In genomic region chr6:16523550-16524379, GRCh38 we compare ENCODE assay signal across 11 cellular contexts.
DNase-seq lines count a peak whose midpoint lies in the region; ATAC-seq, FAIRE-seq and TF ChIP-seq lines count a peak whose summit lies in the region.
"Had no signal": no experiment of that assay in that cellular context is flagged by ENCODE, and none has a peak within 500 bp of the region (broad histone marks: within the 10 kb centered on the region; RNA-seq: fewer than 3 reads in every experiment).

No MANE protein-coding gene starts in this region.

- H3K79me2 ChIP-seq in mesendoderm (ENCODE audit: control insufficient read depth, insufficient read depth, low read length): no peaks in the 10 kb centered on the region

- H3K23ac ChIP-seq in mesendoderm (ENCODE audit: low read length): no peak overlapping the region

- H3K79me1 ChIP-seq in mesendoderm (ENCODE audit: low read length): no peaks in the 10 kb centered on the region

- no peak overlapping the region for H3K4ac ChIP-seq in mesendoderm (ENCODE audit: low read depth, low read length)

- no peak overlapping the region for H3K27ac ChIP-seq in mesendoderm (ENCODE audit: low read depth, low read length)
- H3K27ac ChIP-seq in kidney (ENCODE audit: low read depth in 2 of 2, low read length in 2 of 2): no peak overlapping the region

- no peak overlapping the region for H4K8ac ChIP-seq in mesendoderm (ENCODE audit: low read depth, low read length)

- H3K4me2 ChIP-seq in mesendoderm (ENCODE audit: low read length): no peak overlapping the region

- DNase-seq in AG08395 (ENCODE audit: low spot score) (peak; percentile 92), HS-5 (ENCODE audit: low read depth) (peak; percentile 50), cardiac fibroblast (ENCODE audit: low read depth in 2 of 2) (peak; percentile 85 to 97), mesendoderm (peak; percentile 40), kidney (no peak), H7 (no peak)
- no peak for DNase-seq in stimulated activated naive CD4-positive, alpha-beta T cell (lab: John Stamatoyannopoulos, UW)
- DNase-seq: CD8-positive, alpha-beta memory T cell; effector CD8-positive, alpha-beta T cell had no signal

- H3K56ac ChIP-seq in mesendoderm (ENCODE audit: low read length): no peak overlapping the region

- H3K18ac ChIP-seq in mesendoderm (ENCODE audit: low read length): no peak overlapping the region

- TF ChIP-seq CTCF in cardiac fibroblast (IDR thresholded peaks at IDR 0.05; ENCODE audit: low read depth, low read length): no peak
- TF ChIP-seq CTCF in kidney (IDR thresholded peaks at IDR 0.05; ENCODE audit: borderline replicate concordance, extremely low read depth, insufficient read depth): no peak

- no peak for FAIRE-seq in kidney (lab: Jason Lieb, UNC)
- FAIRE-seq: islet of Langerhans had no signal

- no CpG with 5 or more reads among the region's 10 CpGs for WGBS in mesendoderm (ENCODE audit: extremely low coverage, insufficient coverage, low lambda C conversion rate)

- H3K9me3 ChIP-seq in kidney (ENCODE audit: control insufficient read depth in 1 of 2, low read length in 2 of 2): no peaks in the 10 kb centered on the region

- no peak overlapping the region for H4K5ac ChIP-seq in mesendoderm (ENCODE audit: low read length)

- H3K4me1 ChIP-seq in mesendoderm (ENCODE audit: control insufficient read depth, low read depth, low read length) (no peaks in the 10 kb centered on the region), kidney (ENCODE audit: control insufficient read depth in 1 of 2, insufficient read depth in 1 of 2, low read depth in 1 of 2, low read length in 2 of 2) (no peaks in the 10 kb centered on the region)

- intact Hi-C loops in kidney (cut with DNase I): no loop called here

- H2AK5ac ChIP-seq in mesendoderm (ENCODE audit: low read length): no peak overlapping the region

- H2BK5ac ChIP-seq in mesendoderm (ENCODE audit: low read length): no peak overlapping the region

- ATAC-seq in GM21423 (IDR thresholded peaks at IDR 0.05; ENCODE audit: unreplicated experiment): no peak

- H2BK15ac ChIP-seq in mesendoderm (replicated peaks; ENCODE audit: low read depth): no peak overlapping the region

- H3K4me3 ChIP-seq in cardiac fibroblast (replicated peaks in 1 of 2; ENCODE audit: low read depth in 2 of 2, low read length in 2 of 2) (no peak overlapping the region), mesendoderm (ENCODE audit: low read length) (no peak overlapping the region), kidney (ENCODE audit: low read length in 2 of 2) (no peak overlapping the region), H7 (ENCODE audit: insufficient read depth, low read depth, low read length) (no peak overlapping the region)

- no peak overlapping the region for H2BK120ac ChIP-seq in mesendoderm (ENCODE audit: low read depth, low read length)

- H3K36me3 ChIP-seq in mesendoderm (ENCODE audit: control insufficient read depth, insufficient read depth, low read length) (no peaks in the 10 kb centered on the region), kidney (ENCODE audit: control insufficient read depth in 1 of 2, insufficient read depth in 2 of 2, low read length in 2 of 2) (peaks cover 9 to 10% of the 10 kb centered on the region in 2 donors), H7 (replicated peaks; ENCODE audit: control insufficient read depth, insufficient read depth, low read length) (no peaks in the 10 kb centered on the region)

- H3K9ac ChIP-seq in mesendoderm (ENCODE audit: low read length) (no peak overlapping the region), kidney (ENCODE audit: low read length in 2 of 2) (no peak overlapping the region)

- no peaks in the 10 kb centered on the region for H3K27me3 ChIP-seq in mesendoderm (ENCODE audit: insufficient read depth, low read length, poor library complexity)
- no peaks in the 10 kb centered on the region for H3K27me3 ChIP-seq in H7 (ENCODE audit: control insufficient read depth, insufficient read depth, low read length)

Comparison
In these comparisons a context has a peak if more than half of its experiments do, and no peak if none do; other contexts are left out.
1. DNase-seq: peak in AG08395 (single experiment), HS-5 (single experiment), cardiac fibroblast (2 of 2) and mesendoderm (single experiment); none in stimulated activated naive CD4-positive, alpha-beta T cell (0 of 6), kidney (single experiment) and H7 (single experiment).